In the genomic region with DNA sequence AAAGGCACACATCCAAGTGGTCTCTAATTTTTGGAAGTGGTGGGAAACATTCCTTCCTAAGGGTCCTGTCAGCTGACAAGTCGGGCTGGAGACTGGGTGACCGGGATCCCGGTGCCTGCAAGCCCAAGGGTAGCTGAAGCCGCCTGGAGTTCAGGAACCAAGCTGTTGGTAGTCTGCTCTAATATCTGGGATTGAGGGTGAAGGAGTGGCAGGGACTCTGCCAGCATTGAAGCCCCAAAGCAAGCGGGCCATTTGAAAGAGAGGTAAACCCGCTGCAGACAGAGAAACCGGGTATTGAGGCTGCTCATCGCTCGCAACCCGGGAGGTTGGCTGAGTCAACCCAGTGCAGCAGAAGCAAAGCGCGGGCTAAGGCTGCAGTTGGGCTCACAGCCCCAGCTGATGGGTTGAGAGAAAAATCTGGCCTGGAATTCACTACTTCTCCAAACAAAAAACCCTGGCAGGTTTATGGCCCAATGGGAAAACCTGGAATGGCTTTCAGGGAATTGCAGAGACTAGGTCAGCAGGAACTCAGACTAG, we compare ENCODE assay signal across 8 cellular contexts. TPM values are rescaled to one million over a fixed set of nuclear protein-coding genes. Genes with fewer than 3 reads are reported as not detected.
DNase-seq lines count a peak whose midpoint lies in the region; ATAC-seq and TF ChIP-seq lines count a peak whose summit lies in the region.

No MANE protein-coding gene starts in this region.

- H3K36me3 ChIP-seq in HUES6 (ENCODE audit: control insufficient read depth, insufficient read depth, low read length) (no peaks in the 10 kb centered on the region), PC-9 (ENCODE audit: low read depth) (no peaks in the 10 kb centered on the region), colonic mucosa (no peaks in the 10 kb centered on the region), Peyer's patch (no peaks in the 10 kb centered on the region)

- H3K27ac ChIP-seq in HUES6 (ENCODE audit: low read depth, low read length) (no peak overlapping the region), PC-9 (no peak overlapping the region), colonic mucosa (no peak overlapping the region), Peyer's patch (no peak overlapping the region)

- no peaks in the 10 kb centered on the region for H3F3A ChIP-seq in PC-9 (ENCODE audit: insufficient read depth, low read depth)

- no peaks in the 10 kb centered on the region for H3K9me2 ChIP-seq in PC-9 (ENCODE audit: insufficient read depth)

- POLR2A ChIA-PET in PC-9 (lab: Charles Lee; ENCODE audit: unreplicated experiment), result interaction anchor here (0.6 to 0.7 kb wide), 3 partner anchors 264 to 1219 kb away, joined by 3 to 12 read pairs (median 5); a partner anchor contains a TSS

- intact Hi-C loops in PC-9 (cut with micrococcal nuclease; ENCODE audit: unreplicated experiment), result no loop called here
- intact Hi-C loops in colonic mucosa (cut with DNase I), result no loop called here
- intact Hi-C loops in left colon (cut with DNase I, micrococcal nuclease), result no loop called here

- H3K9me3 ChIP-seq in HUES6 (ENCODE audit: control insufficient read depth, insufficient read depth, low read depth, low read length), result no peaks in the 10 kb centered on the region
- no peaks in the 10 kb centered on the region for H3K9me3 ChIP-seq in PC-9 (ENCODE audit: insufficient read depth, low read depth)
- no peaks in the 10 kb centered on the region for H3K9me3 ChIP-seq in colonic mucosa
- H3K9me3 ChIP-seq in Peyer's patch, result no peaks in the 10 kb centered on the region

- DNase-seq in DMS53 (lab: John Stamatoyannopoulos, UW) (peak; percentile 85), PC-9 (peak; percentile 53 to 70), colonic mucosa (peak; percentile 59), left colon (peak; percentile 34 to 45), Peyer's patch (no peak)
- peak; percentile 6 for DNase-seq in stimulated activated CD8-positive, alpha-beta memory T cell treated with anti-CD3 and anti-CD28 coated beads, Interleukin-4, amount 100 ng/mL, for 24 hours (ENCODE audit: low read depth)

- TF ChIP-seq CTCF in PC-9 (conservative IDR thresholded peaks at IDR 0.05), result no peak
- no peak for TF ChIP-seq CTCF in colonic mucosa (IDR thresholded peaks at IDR 0.05)
- no peak for TF ChIP-seq CTCF in Peyer's patch (IDR thresholded peaks at IDR 0.05)

- peak overlapping the region; percentile 78 for H3K4me2 ChIP-seq in PC-9

- H3K27me3 ChIP-seq in HUES6 (ENCODE audit: control insufficient read depth, insufficient read depth, low read length), result peaks cover 38% of the 10 kb centered on the region
- no peaks in the 10 kb centered on the region for H3K27me3 ChIP-seq in PC-9 (ENCODE audit: insufficient read depth, low read depth)
- peaks cover 23% of the 10 kb centered on the region for H3K27me3 ChIP-seq in colonic mucosa
- H3K27me3 ChIP-seq in Peyer's patch, result peaks cover 0 to 12% of the 10 kb centered on the region in 2 donors

- H3K79me2 ChIP-seq in PC-9 (ENCODE audit: low read depth), result no peaks in the 10 kb centered on the region

- BruUV-seq in PC-9 (replicated peaks; lab: Mats Ljungman, UMichigan), result no TSS peak

- H2AFZ ChIP-seq in PC-9, result peak overlapping the region; percentile 69

- no peaks in the 10 kb centered on the region for H4K20me1 ChIP-seq in PC-9 (ENCODE audit: insufficient read depth)

- TF ChIP-seq POLR2A in Peyer's patch (IDR thresholded peaks at IDR 0.05), result no peak

- ATAC-seq in left colon, result peak; percentile 90
- ATAC-seq in GM19023 (IDR thresholded peaks at IDR 0.05; ENCODE audit: unreplicated experiment), result no peak

- H3K4me3 ChIP-seq in HUES6 (ENCODE audit: low read depth, low read length), result peak overlapping the region; percentile 59
- H3K4me3 ChIP-seq in PC-9, result peak overlapping the region; percentile 35; the same call in 1 of the 2 replicates
- H3K4me3 ChIP-seq in colonic mucosa, result no peak overlapping the region
- peak overlapping the region in 2 of 4 donors; percentile 3 to 23 for H3K4me3 ChIP-seq in Peyer's patch

- CTCF ChIA-PET in PC-9 (lab: Charles Lee), result no interaction called here

- H3K4me1 ChIP-seq in HUES6 (ENCODE audit: control insufficient read depth, insufficient read depth, low read length), result no peaks in the 10 kb centered on the region
- 0 out of 2 replicates have a peak, but pooled peaks cover 5% of the 10 kb centered on the region for H3K4me1 ChIP-seq in PC-9 (replicated peaks; ENCODE audit: insufficient read depth)
- no peaks in the 10 kb centered on the region for H3K4me1 ChIP-seq in colonic mucosa
- peaks cover 0 to 5% (median 0%) of the 10 kb centered on the region in 4 donors for H3K4me1 ChIP-seq in Peyer's patch

- H3K9ac ChIP-seq in HUES6 (ENCODE audit: low read length) (peak overlapping the region; percentile 21), colonic mucosa (ENCODE audit: low read depth in 2 of 2, low read length in 2 of 2) (no peak overlapping the region)

RNA-seq across cellular contexts. Expression of a gene that starts 28.2 kb away (rescaled TPM):
- 28.3 and 32.9 TPM in 2 replicates for total RNA-seq in PC-9 (2021)
- 10 to 100 TPM; 30.0 to 36.9 TPM for total RNA-seq in colonic mucosa
- 10 to 100 TPM; 29.5 to 36.5 TPM for total RNA-seq in left colon
- 10 to 100 TPM; 25.6 to 42.9 (median 27.8) TPM for total RNA-seq in Peyer's patch

Comparison
In these comparisons a context has a peak if more than half of its experiments do, and no peak if none do; other contexts are left out.
1. DNase-seq: peak in DMS53 (single experiment), PC-9 (2 of 2), colonic mucosa (single experiment), left colon (2 of 2) and stimulated activated CD8-positive, alpha-beta memory T cell treated with anti-CD3 and anti-CD28 coated beads, Interleukin-4, amount 100 ng/mL, for 24 hours (single experiment); none in Peyer's patch (0 of 3).